In the genomic region with DNA sequence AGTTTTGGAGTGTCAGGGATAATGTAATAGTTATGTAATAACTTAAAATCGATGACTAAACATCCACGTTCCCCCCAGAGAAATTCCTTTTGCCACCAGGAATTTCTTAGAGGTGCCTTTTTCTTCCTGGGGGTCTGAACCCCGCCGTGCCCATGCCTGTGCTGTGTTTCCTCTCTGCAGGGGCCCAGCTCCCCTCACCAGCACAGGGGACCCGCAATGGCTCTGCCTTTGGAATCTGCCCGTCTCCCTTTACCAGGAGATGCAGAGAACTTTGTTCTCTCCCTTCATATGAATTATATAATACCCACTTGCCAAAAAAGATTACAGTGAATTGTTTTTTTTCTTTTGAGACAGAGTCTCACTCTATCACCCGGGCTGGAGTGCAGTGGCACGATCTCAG, we compare ENCODE assay signal across 36 cellular contexts.
"Had no signal": no experiment of that assay in that cellular context is flagged by ENCODE, and none has a peak within 500 bp of the region (broad histone marks: within the 10 kb centered on the region; RNA-seq: fewer than 3 reads in every experiment).

No MANE protein-coding gene starts in this region.

- H3K27ac ChIP-seq: brain microvascular endothelial cell, Peyer's patch had no signal

- H3K36me3 ChIP-seq: brain microvascular endothelial cell had no signal

- H3K9me3 ChIP-seq: Peyer's patch had no signal

- ATAC-seq: activated CD4-positive, alpha-beta T cell treated with anti-CD3 and anti-CD28 coated beads for 36 hours; activated CD4-positive, CD25-positive, alpha-beta regulatory T cell treated with anti-CD3 and anti-CD28 coated beads, Interleukin-2, amount 50 U/mL, for 24 hours; activated CD8-positive, alpha-beta T cell treated with anti-CD3 and anti-CD28 coated beads, Interleukin-2, amount 10 ng/mL, durations not matched to agents 7 days and 5 days; activated T-cell treated with anti-CD3 and anti-CD28 coated beads, Interleukin-2, amount 50 U/mL, for 72 hours; activated T-helper 17 cell treated with anti-CD3 and anti-CD28 coated beads, Interleukin-2, amount 50 U/mL, for 72 hours; PC-3; Right ventricle myocardium inferior had no signal

- H3K4me3 Mint-ChIP-seq: activated CD4-positive, alpha-beta T cell treated with anti-CD3 and anti-CD28 coated beads for 36 hours; activated CD4-positive, alpha-beta T cell treated with anti-CD3 and anti-CD28 coated beads, Interleukin-2, amount 10 ng/mL, durations not matched to agents 7 days and 5 days; activated CD8-positive, alpha-beta T cell treated with anti-CD3 and anti-CD28 coated beads, Interleukin-2, amount 10 ng/mL, durations not matched to agents 7 days and 5 days; activated naive CD8-positive, alpha-beta T cell treated with anti-CD3 and anti-CD28 coated beads for 36 hours; activated T-cell treated with anti-CD3 and anti-CD28 coated beads, Interleukin-2, amount 50 U/mL, for 72 hours; activated T-helper 17 cell treated with anti-CD3 and anti-CD28 coated beads, Interleukin-2, amount 50 U/mL, for 72 hours; T-helper 2 cell treated with Interferon-gamma antibody and Interleukin-4, amounts not matched to agents 5 μg/mL and 100 μg/mL, for 36 hours had no signal

- H3K27me3 ChIP-seq: brain microvascular endothelial cell, MG63, Peyer's patch had no signal

- DNase-seq: activated CD4-positive, alpha-beta T cell treated with anti-CD3 and anti-CD28 coated beads for 36 hours; activated CD4-positive, alpha-beta T cell treated with anti-CD3 and anti-CD28 coated beads, Interleukin-2, amount 10 ng/mL, durations not matched to agents 7 days and 5 days; activated CD4-positive, alpha-beta T cell treated with anti-CD3 and anti-CD28 coated beads, Interleukin-2, amount 50 U/mL, for 48 hours; activated CD8-positive, alpha-beta memory T cell treated with anti-CD3 and anti-CD28 coated beads, Interleukin-2, amount 50 U/mL, for 48 hours; activated CD8-positive, alpha-beta T cell treated with anti-CD3 and anti-CD28 coated beads, Interleukin-2, amount 10 ng/mL, durations not matched to agents 7 days and 5 days; activated effector memory CD4-positive, alpha-beta T cell treated with anti-CD3 and anti-CD28 coated beads, Interleukin-2, amount 50 U/mL, for 16 hours; activated naive CD4-positive, alpha-beta T cell; activated naive CD4-positive, alpha-beta T cell treated with anti-CD3 and anti-CD28 coated beads, Interleukin-2, amount 50 U/mL, for 16 hours; activated naive CD8-positive, alpha-beta T cell treated with anti-CD3 and anti-CD28 coated beads for 36 hours; activated T-cell treated with anti-CD3 and anti-CD28 coated beads, Interleukin-2, amount 50 U/mL, for 1 hour; activated T-cell treated with anti-CD3 and anti-CD28 coated beads, Interleukin-2, amount 50 U/mL, for 72 hours; amniotic stem cell; brain microvascular endothelial cell; central memory CD4-positive, alpha-beta T cell; Kasumi-1; KG1; MG63; NCI-H1048; NCI-H1105 treated with DMSO at 0.1 percent for 48 hours; NCI-H1436; NCI-H1694; NCI-H1930; NCI-H2081 treated with DMSO at 0.1 percent for 48 hours; NCI-H2171; NCI-H510A; NCI-H526; NCI-H748 treated with DMSO at 0.1 percent for 48 hours; NK-92 treated with Interleukin-12 subunit alpha and Interleukin-12 subunit beta, amount 100 ng/mL, for 24 hours; PC-3; Peyer's patch; RPMI8226; SIG-M5 had no signal

- H3K4me3 ChIP-seq: MG63, Peyer's patch had no signal

- H3K27ac Mint-ChIP-seq: activated CD4-positive, alpha-beta T cell treated with anti-CD3 and anti-CD28 coated beads for 36 hours; activated CD4-positive, alpha-beta T cell treated with anti-CD3 and anti-CD28 coated beads, Interleukin-2, amount 10 ng/mL, durations not matched to agents 7 days and 5 days; activated CD8-positive, alpha-beta T cell treated with anti-CD3 and anti-CD28 coated beads, Interleukin-2, amount 10 ng/mL, durations not matched to agents 7 days and 5 days; activated naive CD8-positive, alpha-beta T cell treated with anti-CD3 and anti-CD28 coated beads for 36 hours; T-helper 2 cell treated with Interferon-gamma antibody and Interleukin-4, amounts not matched to agents 5 μg/mL and 100 μg/mL, for 36 hours had no signal

- H3K27me3 Mint-ChIP-seq: activated CD4-positive, alpha-beta T cell treated with anti-CD3 and anti-CD28 coated beads for 36 hours; activated CD4-positive, alpha-beta T cell treated with anti-CD3 and anti-CD28 coated beads, Interleukin-2, amount 10 ng/mL, durations not matched to agents 7 days and 5 days; activated naive CD8-positive, alpha-beta T cell treated with anti-CD3 and anti-CD28 coated beads for 36 hours; activated T-helper 17 cell treated with anti-CD3 and anti-CD28 coated beads, Interleukin-2, amount 50 U/mL, for 72 hours had no signal

- H3K9me3 Mint-ChIP-seq: activated CD4-positive, alpha-beta T cell treated with anti-CD3 and anti-CD28 coated beads, Interleukin-2, amount 10 ng/mL, durations not matched to agents 7 days and 5 days; activated T-helper 17 cell treated with anti-CD3 and anti-CD28 coated beads, Interleukin-2, amount 50 U/mL, for 72 hours; T-helper 2 cell treated with Interferon-gamma antibody and Interleukin-4, amounts not matched to agents 5 μg/mL and 100 μg/mL, for 36 hours had no signal
